In genomic region chr20:35262734-35263608, GRCh38 we compare ENCODE assay signal across 1 cellular context.
TF ChIP-seq lines count a peak whose summit lies in the region.
"Not testable (repeated sequence)": the region's sequence is repeated elsewhere in the genome, so short reads cannot be mapped to it uniquely, and the experiment has no call there.

No MANE protein-coding gene starts in this region.

TF ChIP-seq in HepG2, 621 proteins besides CTCF, POLR2A, EP300 and RAD21 (continues in another document):
- 0 out of 2 replicates have a peak, but pooled peaks have one; percentile 50 for TF ChIP-seq ZMYM4 (CRISPR knock-in tag; IDR thresholded peaks at IDR 0.05)
- peak; percentile 86; the same call in 1 of the 2 replicates for TF ChIP-seq SSRP1 (CRISPR knock-in tag; IDR thresholded peaks at IDR 0.05)
- TF ChIP-seq HBP1 (CRISPR knock-in tag; IDR thresholded peaks at IDR 0.05; ENCODE audit: low read depth): peak; percentile 50; the same call in 1 of the 2 replicates
- 0 out of 2 replicates have a peak, but pooled peaks have one; percentile 9 for TF ChIP-seq RARA (CRISPR knock-in tag; IDR thresholded peaks at IDR 0.05)
- peak; percentile 70 for TF ChIP-seq FOXO1 (CRISPR knock-in tag; IDR thresholded peaks at IDR 0.05)
- TF ChIP-seq ZSCAN25 (CRISPR knock-in tag; IDR thresholded peaks at IDR 0.05): 0 out of 2 replicates have a peak, but pooled peaks have one; percentile 50
- peak; percentile 41; the same call in 1 of the 2 replicates for TF ChIP-seq ATF7 (IDR thresholded peaks at IDR 0.05)
- TF ChIP-seq ATF7 (CRISPR knock-in tag; IDR thresholded peaks at IDR 0.05); NR2F6 (IDR thresholded peaks at IDR 0.05): not testable (repeated sequence)
- TF ChIP-seq FOXO4 (CRISPR knock-in tag; conservative IDR thresholded peaks at IDR 0.05): 0 out of 2 replicates have a peak, but pooled peaks have one; percentile 71
- 0 out of 2 replicates have a peak, but pooled peaks have one; percentile 24 for TF ChIP-seq POLR2AphosphoS5 (IDR thresholded peaks at IDR 0.05; ENCODE audit: low read depth, low read length)
- peak; percentile 64; the same call in 1 of the 2 replicates for TF ChIP-seq DMAP1 (CRISPR knock-in tag; IDR thresholded peaks at IDR 0.05)
- TF ChIP-seq NR2F6 (CRISPR knock-in tag; IDR thresholded peaks at IDR 0.05): 0 out of 2 replicates have a peak, but pooled peaks have one; percentile 12
- TF ChIP-seq ZBTB26 (CRISPR knock-in tag; IDR thresholded peaks at IDR 0.05; ENCODE audit: borderline replicate concordance): peak; percentile 89; the same call in 1 of the 2 replicates
- peak; percentile 55 for TF ChIP-seq PAXIP1 (CRISPR knock-in tag; conservative IDR thresholded peaks at IDR 0.05)
- 0 out of 2 replicates have a peak, but pooled peaks have one; percentile 42 for TF ChIP-seq CCDC6 (CRISPR knock-in tag; IDR thresholded peaks at IDR 0.05)
- TF ChIP-seq ZNF501 (CRISPR knock-in tag; IDR thresholded peaks at IDR 0.05): peak; percentile 76; the same call in 1 of the 2 replicates
- TF ChIP-seq SP2 (CRISPR knock-in tag; IDR thresholded peaks at IDR 0.05): 0 out of 2 replicates have a peak, but pooled peaks have one; percentile 20
- peak; percentile 69 for TF ChIP-seq HNF1B (CRISPR knock-in tag; IDR thresholded peaks at IDR 0.05)
- peak; percentile 23; the same call in 1 of the 2 replicates for TF ChIP-seq RXRB (CRISPR knock-in tag; IDR thresholded peaks at IDR 0.05; ENCODE audit: borderline replicate concordance)
- peak; percentile 30 for TF ChIP-seq PCBP2 (optimal IDR thresholded peaks at IDR 0.05; ENCODE audit: low read depth, low read length, poor library complexity, severe bottlenecking)
- TF ChIP-seq XRCC5 (optimal IDR thresholded peaks at IDR 0.05; ENCODE audit: low read length): peak; percentile 17
- TF ChIP-seq HIVEP1 (CRISPR knock-in tag; IDR thresholded peaks at IDR 0.05): peak; percentile 21; the same call in 1 of the 2 replicates
- 0 out of 2 replicates have a peak, but pooled peaks have one; percentile 4 for TF ChIP-seq MEF2D (CRISPR knock-in tag; IDR thresholded peaks at IDR 0.05)
- 0 out of 2 replicates have a peak, but pooled peaks have one; percentile 10 for TF ChIP-seq SOX5 (CRISPR knock-in tag; IDR thresholded peaks at IDR 0.05; ENCODE audit: borderline replicate concordance)
- 0 out of 2 replicates have a peak, but pooled peaks have one; percentile 37 for TF ChIP-seq PBX2 (CRISPR knock-in tag; IDR thresholded peaks at IDR 0.05)
- TF ChIP-seq SPEN (CRISPR knock-in tag; IDR thresholded peaks at IDR 0.05; ENCODE audit: low read depth): peak; percentile 59; the same call in 1 of the 2 replicates
- 0 out of 2 replicates have a peak, but pooled peaks have one; percentile 73 for TF ChIP-seq TGIF2 (CRISPR knock-in tag; IDR thresholded peaks at IDR 0.05)
- TF ChIP-seq ZNF740 (CRISPR knock-in tag; IDR thresholded peaks at IDR 0.05): 0 out of 2 replicates have a peak, but pooled peaks have one; percentile 25
- peak; percentile 71; the same call in 1 of the 2 replicates for TF ChIP-seq ZNF605 (CRISPR knock-in tag; IDR thresholded peaks at IDR 0.05)
- TF ChIP-seq SP5 (CRISPR knock-in tag; IDR thresholded peaks at IDR 0.05; ENCODE audit: borderline replicate concordance, low read depth): peak; percentile 24; the same call in 1 of the 2 replicates
- TF ChIP-seq PATZ1 (CRISPR knock-in tag; IDR thresholded peaks at IDR 0.05): peak; percentile 87
- TF ChIP-seq FOXA3 (CRISPR knock-in tag; IDR thresholded peaks at IDR 0.05): 0 out of 2 replicates have a peak, but pooled peaks have one; percentile 2
- TF ChIP-seq PHF5A (CRISPR knock-in tag; IDR thresholded peaks at IDR 0.05; ENCODE audit: low read depth, unreplicated experiment): peak; percentile 9
- TF ChIP-seq SAP130 (CRISPR knock-in tag; IDR thresholded peaks at IDR 0.05; ENCODE audit: low read depth): peak; percentile 38
- peak in 1 of 2 experiments; percentile 23; a peak in 1 of 4 replicates for TF ChIP-seq HMGXB4 (CRISPR knock-in tag; IDR thresholded peaks at IDR 0.05; ENCODE audit: borderline replicate concordance in 1 of 2, low read depth in 1 of 2)
- 0 out of 2 replicates have a peak, but pooled peaks have one; percentile 32 for TF ChIP-seq JUN (CRISPR knock-in tag; IDR thresholded peaks at IDR 0.05)
- TF ChIP-seq TEAD3 (CRISPR knock-in tag; optimal IDR thresholded peaks at IDR 0.05; ENCODE audit: borderline replicate concordance): peak; percentile 98
- TF ChIP-seq ZNF607 (CRISPR knock-in tag; IDR thresholded peaks at IDR 0.05; ENCODE audit: borderline replicate concordance): 0 out of 2 replicates have a peak, but pooled peaks have one; percentile 62
- peak; percentile 92 for TF ChIP-seq ZNF572 (CRISPR knock-in tag; IDR thresholded peaks at IDR 0.05)
